In the genomic region with DNA sequence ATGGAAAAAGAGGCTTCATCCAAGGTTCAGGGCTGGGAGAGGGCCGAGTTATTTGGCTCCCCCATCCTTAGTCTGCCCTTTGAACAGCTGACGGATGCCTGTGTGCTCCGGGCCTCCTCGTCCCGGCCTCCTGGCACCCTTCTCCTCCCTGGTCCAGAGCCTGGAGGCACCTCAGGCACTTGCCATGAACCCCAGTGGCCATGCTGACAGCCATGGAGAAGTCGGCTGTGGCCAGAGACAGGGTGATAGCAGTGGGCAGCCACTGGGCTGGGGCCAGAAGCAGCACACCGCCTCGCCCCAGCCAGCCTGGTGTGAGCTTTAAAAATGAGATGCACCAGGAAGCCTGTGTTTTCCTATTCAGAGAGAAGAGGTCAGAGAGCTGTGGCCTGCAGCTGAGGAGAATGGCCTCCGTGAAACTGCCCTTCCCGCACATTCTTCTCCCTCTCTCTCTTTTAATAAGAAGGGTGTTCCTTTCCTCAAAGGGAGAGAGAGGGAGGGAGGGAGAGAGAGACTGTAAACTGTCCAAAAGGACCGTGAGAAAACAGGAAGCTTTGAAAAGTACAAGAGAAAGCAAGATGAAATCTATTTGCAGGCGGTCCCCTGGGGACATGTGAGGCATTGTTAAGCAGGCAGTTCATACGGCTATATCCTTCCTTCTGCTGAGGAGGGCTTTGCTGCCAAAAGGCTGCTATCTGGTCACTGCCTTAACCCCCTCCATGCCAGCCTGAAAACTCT, we compare ENCODE assay signal across 8 cellular contexts. TPM values are rescaled to one million over a fixed set of nuclear protein-coding genes. Genes with fewer than 3 reads are reported as not detected.
A peak's percentile ranks its signal among the peaks of the same experiment; 100 is the strongest.
DNase-seq lines count a peak whose midpoint lies in the region; ATAC-seq and TF ChIP-seq lines count a peak whose summit lies in the region.

No MANE protein-coding gene starts in this region.

- H3K79me1 ChIP-seq in trophoblast cell (ENCODE audit: low read length): peaks cover 26% of the 10 kb centered on the region

- TF ChIP-seq CTCF in fibroblast of the aortic adventitia (IDR thresholded peaks at IDR 0.05; ENCODE audit: insufficient read depth, low read length): no peak

- ATAC-seq in GM18502 (IDR thresholded peaks at IDR 0.05; ENCODE audit: poor library complexity, unreplicated experiment) (peak; percentile 91), HG02642 (IDR thresholded peaks at IDR 0.05; ENCODE audit: poor library complexity, unreplicated experiment) (peak; percentile 83)

- WGBS in trophoblast cell (ENCODE audit: extremely low coverage, insufficient coverage, insufficient read length): no CpG with 5 or more reads among the region's 13 CpGs

- peak overlapping the region; percentile 99 for H2BK5ac ChIP-seq in trophoblast cell (ENCODE audit: low read depth, low read length, poor library complexity)

- H2BK120ac ChIP-seq in trophoblast cell (ENCODE audit: insufficient read depth, low read length, poor library complexity): peak overlapping the region; percentile 100

- H2AFZ ChIP-seq in trophoblast cell (ENCODE audit: insufficient read depth, low read length, poor library complexity): peak overlapping the region; percentile 94

- H3K9ac ChIP-seq in trophoblast cell (ENCODE audit: low read length): peak overlapping the region; percentile 30

- H3K23ac ChIP-seq in trophoblast cell (ENCODE audit: low read length): no peak overlapping the region

- no peaks in the 10 kb centered on the region for H3K27me3 ChIP-seq in trophoblast cell (ENCODE audit: insufficient read depth, low read length)

- H4K91ac ChIP-seq in trophoblast cell (ENCODE audit: low read depth, low read length): peak overlapping the region; percentile 100

- H3K4me1 ChIP-seq in trophoblast cell (ENCODE audit: control insufficient read depth in 1 of 2, insufficient read depth in 2 of 2, low read length in 2 of 2): peaks cover 15 to 23% of the 10 kb centered on the region in 2 experiments

- peak; percentile 96 for DNase-seq in RPMI7951 (ENCODE audit: low read depth)
- DNase-seq in fibroblast of the aortic adventitia (ENCODE audit: low read depth): peak; percentile 100
- peak in 1 of 2 donors; percentile 30 for DNase-seq in trophoblast cell
- DNase-seq in occipital lobe (lab: John Stamatoyannopoulos, UW): no peak
- no peak for DNase-seq in activated naive CD4-positive, alpha-beta T cell treated with anti-CD3 and anti-CD28 coated beads, Interleukin-2, amount 50 U/mL, for 16 hours
- no peak for DNase-seq in ecto neural progenitor cell (ENCODE audit: low spot score)

- no peak overlapping the region for H3K4me3 ChIP-seq in fibroblast of the aortic adventitia (ENCODE audit: low read depth, low read length)
- no peak overlapping the region for H3K4me3 ChIP-seq in trophoblast cell (ENCODE audit: low read depth, low read length)

- H3K27ac ChIP-seq in trophoblast cell (ENCODE audit: low read depth, low read length): peak overlapping the region; percentile 100

- H3K36me3 ChIP-seq in trophoblast cell (ENCODE audit: control insufficient read depth in 1 of 2, insufficient read depth in 2 of 2, low read length in 2 of 2): no peaks in the 10 kb centered on the region

- peak overlapping the region; percentile 91 for H4K12ac ChIP-seq in trophoblast cell (ENCODE audit: low read depth, low read length)

- peaks cover 5% of the 10 kb centered on the region for H3K79me2 ChIP-seq in trophoblast cell (ENCODE audit: control insufficient read depth, insufficient read depth, low read length, poor library complexity)

- peak overlapping the region; percentile 100 for H3K14ac ChIP-seq in trophoblast cell (ENCODE audit: low read length)

- peak overlapping the region; percentile 99 for H3K4ac ChIP-seq in trophoblast cell (ENCODE audit: low read depth, low read length)

- H2BK12ac ChIP-seq in trophoblast cell (ENCODE audit: low read length): peak overlapping the region; percentile 100

- H4K8ac ChIP-seq in trophoblast cell (ENCODE audit: low read depth, low read length): peak overlapping the region; percentile 97

- peaks cover 2% of the 10 kb centered on the region for H3K9me3 ChIP-seq in trophoblast cell (ENCODE audit: insufficient read depth, low read depth, low read length)

- H3K18ac ChIP-seq in trophoblast cell (ENCODE audit: low read length): peak overlapping the region; percentile 98

- peak overlapping the region; percentile 100 for H2AK5ac ChIP-seq in trophoblast cell (ENCODE audit: low read length)

- peak overlapping the region; percentile 42 for H3K4me2 ChIP-seq in trophoblast cell (ENCODE audit: low read length)

RNA-seq across cellular contexts. Expression of gene ZNF366, which starts 55.3 kb away (rescaled TPM):
- not detected in 2 replicates for total RNA-seq in RPMI7951 (2014; rRNA removed; shearing (Covaris generic))
- total RNA-seq in fibroblast of the aortic adventitia (ENCODE audit: low replicate concordance) (not detected in 2 replicates), occipital lobe (0.94 TPM)
- 0.53 and 0.68 TPM in 2 replicates for polyA plus RNA-seq in trophoblast cell (2013)

Comparison
In these comparisons a context has a peak if more than half of its experiments do, and no peak if none do; other contexts are left out.
1. DNase-seq: peak in RPMI7951 (single experiment) and fibroblast of the aortic adventitia (single experiment); none in occipital lobe (single experiment), activated naive CD4-positive, alpha-beta T cell treated with anti-CD3 and anti-CD28 coated beads, Interleukin-2, amount 50 U/mL, for 16 hours (single experiment) and ecto neural progenitor cell (single experiment).